Comparison of ENCODE assay signal across 15 cellular contexts in the genomic region with DNA sequence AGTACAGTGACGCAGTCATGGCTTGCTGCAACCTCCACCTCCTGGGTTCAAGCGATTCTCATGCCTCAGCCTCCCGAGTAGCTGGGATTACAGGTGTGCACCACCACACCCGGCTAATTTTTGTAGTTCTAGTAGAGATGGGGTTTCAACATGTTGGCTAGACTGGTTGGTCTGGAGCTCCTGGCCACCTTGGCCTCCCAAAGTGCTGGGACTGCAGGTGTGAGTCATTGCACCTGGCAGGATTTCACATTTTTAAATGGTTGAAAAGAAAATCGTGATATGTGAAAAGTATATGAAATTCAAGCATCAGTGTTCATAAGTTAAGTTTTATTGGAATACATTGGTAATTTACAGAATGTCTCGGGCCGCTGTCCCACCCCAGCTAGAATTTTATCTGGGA. TPM values are rescaled to one million over a fixed set of nuclear protein-coding genes. Genes with fewer than 3 reads are reported as not detected.
DNase-seq lines count a peak whose midpoint lies in the region; ATAC-seq and TF ChIP-seq lines count a peak whose summit lies in the region.
"Had no signal": no experiment of that assay in that cellular context is flagged by ENCODE, and none has a peak within 500 bp of the region (broad histone marks: within the 10 kb centered on the region; RNA-seq: fewer than 3 reads in every experiment).

No MANE protein-coding gene starts in this region.

- H4K20me1 ChIP-seq in OCI-LY7 (ENCODE audit: insufficient read depth, low read length) (peaks cover 4% of the 10 kb centered on the region), MM.1S (ENCODE audit: insufficient read depth, low read length) (no peaks in the 10 kb centered on the region)

- no peak overlapping the region for H3K23ac ChIP-seq in trophoblast cell (ENCODE audit: low read length)

- BruUV-seq in MCF 10A (replicated peaks; lab: Mats Ljungman, UMichigan) = no TSS peak
- no TSS peak for BruUV-seq in OCI-LY7 (replicated peaks; lab: Mats Ljungman, UMichigan)

- no peak overlapping the region for H3K9ac ChIP-seq in trophoblast cell (ENCODE audit: low read length)
- H3K9ac ChIP-seq in MM.1S (ENCODE audit: low read length) = no peak overlapping the region
- H3K9ac ChIP-seq: GM23248 had no signal

- H3K27ac Mint-ChIP-seq in MCF 10A (ENCODE audit: low read depth, unreplicated experiment) = no peak overlapping the region
- H3K27ac Mint-ChIP-seq in dendritic cell treated with granulocyte-macrophage colony-stimulating factor and Interleukin-4, amounts not matched to agents 40 ng/mL and 50 ng/mL, for 4 days = peak overlapping the region; percentile 98
- peak overlapping the region in 1 of 2 donors; percentile 74 for H3K27ac Mint-ChIP-seq in natural killer cell treated with Interleukin-12 subunit alpha and Interleukin-12 subunit beta and Interleukin-15 and Interleukin-18, amount 100 ng/mL, for 72 hours

- H3K27me3 Mint-ChIP-seq in MCF 10A (ENCODE audit: insufficient read depth, unreplicated experiment) = no peaks in the 10 kb centered on the region
- H3K27me3 Mint-ChIP-seq in dendritic cell treated with granulocyte-macrophage colony-stimulating factor and Interleukin-4, amounts not matched to agents 40 ng/mL and 50 ng/mL, for 4 days = peaks cover 2% of the 10 kb centered on the region
- H3K27me3 Mint-ChIP-seq in natural killer cell treated with Interleukin-12 subunit alpha and Interleukin-12 subunit beta and Interleukin-15 and Interleukin-18, amount 100 ng/mL, for 72 hours = peaks cover 0 to 24% of the 10 kb centered on the region in 2 donors
- H3K27me3 Mint-ChIP-seq: CD4-positive, CD25-positive, alpha-beta regulatory T cell had no signal

- H3K9me2 ChIP-seq in OCI-LY7 (ENCODE audit: insufficient read depth, low read length) (no peaks in the 10 kb centered on the region), MM.1S (replicated peaks; ENCODE audit: insufficient read depth, low read length) (no peaks in the 10 kb centered on the region)

- H3F3A ChIP-seq in MM.1S (ENCODE audit: insufficient read depth, low read length) = no peaks in the 10 kb centered on the region

- H3K27me3 ChIP-seq in breast epithelium = no peaks in the 10 kb centered on the region
- no peaks in the 10 kb centered on the region for H3K27me3 ChIP-seq in trophoblast cell (ENCODE audit: insufficient read depth, low read length)
- no peaks in the 10 kb centered on the region for H3K27me3 ChIP-seq in MM.1S (replicated peaks; ENCODE audit: insufficient read depth, low read length)

- H3K4me1 Mint-ChIP-seq in MCF 10A (ENCODE audit: insufficient read depth, unreplicated experiment) = peaks cover 20% of the 10 kb centered on the region
- H3K4me1 Mint-ChIP-seq in dendritic cell treated with granulocyte-macrophage colony-stimulating factor and Interleukin-4, amounts not matched to agents 40 ng/mL and 50 ng/mL, for 4 days (ENCODE audit: low read depth) = peaks cover 69% of the 10 kb centered on the region
- H3K4me1 Mint-ChIP-seq in natural killer cell treated with Interleukin-12 subunit alpha and Interleukin-12 subunit beta and Interleukin-15 and Interleukin-18, amount 100 ng/mL, for 72 hours (ENCODE audit: low read depth in 2 of 2) = peaks cover 30 to 32% of the 10 kb centered on the region in 2 donors

- no peaks in the 10 kb centered on the region for H3K36me3 Mint-ChIP-seq in MCF 10A (ENCODE audit: insufficient read depth, unreplicated experiment)
- peaks cover 16% of the 10 kb centered on the region for H3K36me3 Mint-ChIP-seq in dendritic cell treated with granulocyte-macrophage colony-stimulating factor and Interleukin-4, amounts not matched to agents 40 ng/mL and 50 ng/mL, for 4 days (ENCODE audit: low read depth)
- H3K36me3 Mint-ChIP-seq in natural killer cell treated with Interleukin-12 subunit alpha and Interleukin-12 subunit beta and Interleukin-15 and Interleukin-18, amount 100 ng/mL, for 72 hours = peaks cover 6% of the 10 kb centered on the region

- no peak overlapping the region for H4K12ac ChIP-seq in trophoblast cell (ENCODE audit: low read depth, low read length)

- H3K27ac ChIP-seq in breast epithelium (no peak overlapping the region), OCI-LY7 (ENCODE audit: low read depth, low read length, poor library complexity, severe bottlenecking) (no peak overlapping the region), trophoblast cell (ENCODE audit: low read depth, low read length) (no peak overlapping the region), MM.1S (ENCODE audit: low read length) (no peak overlapping the region)
- H3K27ac ChIP-seq: 22Rv1, GM23248 had no signal

- H3K4me2 ChIP-seq in OCI-LY7 (ENCODE audit: low read length) = 0 out of 2 replicates have a peak overlapping the region, but pooled peaks have one; percentile 31
- H3K4me2 ChIP-seq in trophoblast cell (ENCODE audit: low read length) = no peak overlapping the region
- H3K4me2 ChIP-seq in MM.1S (ENCODE audit: low read depth, low read length) = no peak overlapping the region

- no peak overlapping the region for H4K8ac ChIP-seq in trophoblast cell (ENCODE audit: low read depth, low read length)

- no peaks in the 10 kb centered on the region for H3K9me3 Mint-ChIP-seq in MCF 10A (ENCODE audit: unreplicated experiment)
- no peaks in the 10 kb centered on the region for H3K9me3 Mint-ChIP-seq in dendritic cell treated with granulocyte-macrophage colony-stimulating factor and Interleukin-4, amounts not matched to agents 40 ng/mL and 50 ng/mL, for 4 days
- H3K9me3 Mint-ChIP-seq in natural killer cell treated with Interleukin-12 subunit alpha and Interleukin-12 subunit beta and Interleukin-15 and Interleukin-18, amount 100 ng/mL, for 72 hours = no peaks in the 10 kb centered on the region
- H3K9me3 Mint-ChIP-seq: CD4-positive, CD25-positive, alpha-beta regulatory T cell had no signal

- H3K9me3 ChIP-seq in breast epithelium (no peaks in the 10 kb centered on the region), OCI-LY7 (ENCODE audit: low read length) (peaks cover 1% of the 10 kb centered on the region; the same call in 1 of the 2 replicates), trophoblast cell (ENCODE audit: insufficient read depth, low read depth, low read length) (peaks cover 4% of the 10 kb centered on the region), MM.1S (replicated peaks; ENCODE audit: insufficient read depth, low read length) (no peaks in the 10 kb centered on the region)

- no peak overlapping the region for H2BK5ac ChIP-seq in trophoblast cell (ENCODE audit: low read depth, low read length, poor library complexity)

- 100% methylated on average over 1 of the region's 7 CpGs for WGBS in trophoblast cell (ENCODE audit: extremely low coverage, insufficient coverage, insufficient read length)

- H3K36me3 ChIP-seq in breast epithelium (no peaks in the 10 kb centered on the region), OCI-LY7 (ENCODE audit: insufficient read depth, low read length) (peaks cover 54% of the 10 kb centered on the region), trophoblast cell (ENCODE audit: control insufficient read depth in 1 of 2, insufficient read depth in 2 of 2, low read length in 2 of 2) (peaks cover 0 to 2% of the 10 kb centered on the region in 2 experiments), MM.1S (replicated peaks; ENCODE audit: insufficient read depth, low read length) (no peaks in the 10 kb centered on the region)

- H3K79me2 ChIP-seq in OCI-LY7 (ENCODE audit: insufficient read depth, low read depth, low read length) (peaks cover 76% of the 10 kb centered on the region), trophoblast cell (ENCODE audit: control insufficient read depth, insufficient read depth, low read length, poor library complexity) (peaks cover 9% of the 10 kb centered on the region), MM.1S (ENCODE audit: low read length) (peaks cover 29% of the 10 kb centered on the region)

- H3K4me1 ChIP-seq in breast epithelium = peaks cover 0 to 5% of the 10 kb centered on the region in 2 donors
- peaks cover 68% of the 10 kb centered on the region for H3K4me1 ChIP-seq in OCI-LY7 (ENCODE audit: insufficient read depth, low read length, poor library complexity, severe bottlenecking)
- peaks cover 18 to 30% of the 10 kb centered on the region in 2 experiments for H3K4me1 ChIP-seq in trophoblast cell (ENCODE audit: control insufficient read depth in 1 of 2, insufficient read depth in 2 of 2, low read length in 2 of 2)
- no peaks in the 10 kb centered on the region; the same call in 1 of the 2 replicates for H3K4me1 ChIP-seq in MM.1S (ENCODE audit: low read length)

- H2AFZ ChIP-seq in OCI-LY7 (ENCODE audit: low read length) = no peak overlapping the region
- no peak overlapping the region for H2AFZ ChIP-seq in trophoblast cell (ENCODE audit: insufficient read depth, low read length, poor library complexity)
- H2AFZ ChIP-seq in MM.1S (ENCODE audit: low read length) = no peak overlapping the region
- H2AFZ ChIP-seq: GM23248 had no signal

- no peak overlapping the region for H4K91ac ChIP-seq in trophoblast cell (ENCODE audit: low read depth, low read length)

- intact Hi-C loops in MCF 10A (cut with micrococcal nuclease) = no loop called here
- intact Hi-C loops in breast epithelium (cut with DNase I; ENCODE audit: low total_unique reads) = no loop called here
- intact Hi-C loops in OCI-LY7 (cut with micrococcal nuclease; ENCODE audit: unreplicated experiment) = no loop called here
- intact Hi-C loops in dendritic cell treated with granulocyte-macrophage colony-stimulating factor and Interleukin-4, amounts not matched to agents 40 ng/mL and 50 ng/mL, for 4 days (cut with micrococcal nuclease) = loop anchor here (5.0 kb wide), 1 partner anchor 36 kb away; no protein-coding TSS in a partner anchor

- H3K18ac ChIP-seq in trophoblast cell (ENCODE audit: low read length) = no peak overlapping the region

- no peak for ATAC-seq in natural killer cell treated with Interleukin-12 subunit alpha and Interleukin-12 subunit beta and Interleukin-15 and Interleukin-18, amount 100 ng/mL, for 72 hours
- ATAC-seq: GM12878 had no signal

- H2BK12ac ChIP-seq in trophoblast cell (ENCODE audit: low read length) = no peak overlapping the region

- H3K4me3 ChIP-seq in breast epithelium (no peak overlapping the region), OCI-LY7 (ENCODE audit: low read depth, low read length, poor library complexity, severe bottlenecking) (no peak overlapping the region), trophoblast cell (ENCODE audit: low read depth, low read length) (no peak overlapping the region), MM.1S (ENCODE audit: low read length) (no peak overlapping the region)
- H3K4me3 ChIP-seq: GM12878, GM23248 had no signal

- H3K14ac ChIP-seq in trophoblast cell (ENCODE audit: low read length) = no peak overlapping the region

- H3K4me3 Mint-ChIP-seq in MCF 10A (ENCODE audit: unreplicated experiment) = no peak overlapping the region
- H3K4me3 Mint-ChIP-seq in dendritic cell treated with granulocyte-macrophage colony-stimulating factor and Interleukin-4, amounts not matched to agents 40 ng/mL and 50 ng/mL, for 4 days = no peak overlapping the region
- H3K4me3 Mint-ChIP-seq in natural killer cell treated with Interleukin-12 subunit alpha and Interleukin-12 subunit beta and Interleukin-15 and Interleukin-18, amount 100 ng/mL, for 72 hours = no peak overlapping the region

- TF ChIP-seq POLR2A in breast epithelium (IDR thresholded peaks at IDR 0.05) = no peak

- TF ChIP-seq CTCF in MCF 10A (IDR thresholded peaks at IDR 0.05; ENCODE audit: unreplicated experiment) (no peak), breast epithelium (IDR thresholded peaks at IDR 0.05) (no peak), OCI-LY7 (conservative IDR thresholded peaks at IDR 0.05; ENCODE audit: low read length) (no peak), MM.1S (IDR thresholded peaks at IDR 0.05; ENCODE audit: low read length) (no peak)

- no peak overlapping the region for H2AK5ac ChIP-seq in trophoblast cell (ENCODE audit: low read length)

- CTCF ChIA-PET in MCF 10A (lab: Yijun Ruan, JAX) = interaction anchor here (0.7 to 2.7 kb wide), 4 partner anchors 49 to 384 kb away, joined by 3 to 10 read pairs (median 4); no protein-coding TSS in a partner anchor
- CTCF ChIA-PET in OCI-LY7 (lab: Charles Lee; ENCODE audit: unreplicated experiment) = interaction anchor here (1.2 kb wide), 1 partner anchor 40 kb away, joined by 3 read pairs; no protein-coding TSS in a partner anchor

- H3K79me1 ChIP-seq in trophoblast cell (ENCODE audit: low read length) = peaks cover 15% of the 10 kb centered on the region

- peak; percentile 42 for DNase-seq in MCF 10A (ENCODE audit: unreplicated experiment)
- no peak for DNase-seq in breast epithelium (ENCODE audit: low spot score in 2 of 2)
- no peak for DNase-seq in OCI-LY7 (ENCODE audit: low spot score)
- peak; percentile 49 to 57 for DNase-seq in trophoblast cell
- no peak for DNase-seq in natural killer cell treated with Interleukin-12 subunit alpha and Interleukin-12 subunit beta and Interleukin-15 and Interleukin-18, amount 100 ng/mL, for 72 hours (ENCODE audit: low spot score)
- no peak for DNase-seq in hippocampal formation (lab: John Stamatoyannopoulos, UW)
- DNase-seq in MM.1S = no peak
- DNase-seq: Calu3; CD4-positive, CD25-positive, alpha-beta regulatory T cell; DMS 273 treated with DMSO at 0.1 percent for 48 hours; GM23248; H7 had no signal

- no peak overlapping the region for H2BK120ac ChIP-seq in trophoblast cell (ENCODE audit: insufficient read depth, low read length, poor library complexity)

- H3K4ac ChIP-seq in trophoblast cell (ENCODE audit: low read depth, low read length) = no peak overlapping the region

- POLR2A ChIA-PET in MCF 10A (lab: Yijun Ruan, JAX) = interaction anchor here (1.2 to 2.2 kb wide), 3 partner anchors 8 to 239 kb away, joined by 4 to 6 read pairs (median 4); a partner anchor contains a TSS
- POLR2A ChIA-PET in OCI-LY7 (lab: Charles Lee) = interaction anchor here (0.6 to 3.0 kb wide), 6 partner anchors 15 to 86 kb away, joined by 3 to 8 read pairs (median 3); no protein-coding TSS in a partner anchor

RNA-seq across cellular contexts. Expression of a gene that starts 2.6 kb away (rescaled TPM):
- total RNA-seq in MCF 10A (2022) (5.8 and 6.6 TPM in 2 replicates), breast epithelium (1 to 10 TPM in 1 of 3 donors, under 1 TPM in 2; 0.16 to 1.6 (median 0.33) TPM), OCI-LY7 (2022) (126 and 157 TPM in 2 replicates)
- 60.4 and 84.5 TPM in 2 replicates for total RNA-seq in OCI-LY7 (2014; rRNA removed; shearing (Covaris generic))
- 22.5 and 22.8 TPM in 2 replicates for polyA plus RNA-seq in trophoblast cell (2013)
- 10 to 100 TPM; 11.6 to 15.2 TPM for total RNA-seq in natural killer cell treated with Interleukin-12 subunit alpha and Interleukin-12 subunit beta and Interleukin-15 and Interleukin-18, amount 100 ng/mL, for 72 hours

Comparison
In these comparisons a context has a peak if more than half of its experiments do, and no peak if none do; other contexts are left out.
1. DNase-seq: peak in MCF 10A (single experiment) and trophoblast cell (2 of 2); none in breast epithelium (0 of 2), OCI-LY7 (single experiment), natural killer cell treated with Interleukin-12 subunit alpha and Interleukin-12 subunit beta and Interleukin-15 and Interleukin-18, amount 100 ng/mL, for 72 hours (single experiment), hippocampal formation (0 of 2) and MM.1S (single experiment).